ENCODE assay signal across 14 cellular contexts in the genomic region with DNA sequence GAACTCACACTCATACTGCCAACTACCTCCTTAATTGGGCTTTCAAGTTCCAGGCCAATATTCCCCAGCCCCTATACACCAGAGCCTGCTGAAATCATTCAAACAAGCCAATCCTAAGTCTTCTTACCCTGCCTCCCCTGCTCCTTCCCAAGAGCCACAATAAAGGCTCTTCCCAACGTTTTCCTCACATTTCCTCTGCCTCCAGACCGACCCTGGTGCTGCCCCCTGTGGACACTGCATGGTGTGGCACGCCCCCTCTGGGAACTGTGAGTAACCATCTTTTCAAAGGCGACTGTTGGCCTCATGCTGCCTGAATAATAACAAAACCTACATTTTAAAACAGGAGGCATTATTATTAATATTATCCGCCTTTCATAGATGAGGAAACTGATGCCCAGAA.
A peak's percentile ranks its signal among the peaks of the same experiment; 100 is the strongest.
DNase-seq lines count a peak whose midpoint lies in the region; ATAC-seq, FAIRE-seq and TF ChIP-seq lines count a peak whose summit lies in the region.
"Had no signal": no experiment of that assay in that cellular context is flagged by ENCODE, and none has a peak within 500 bp of the region (broad histone marks: within the 10 kb centered on the region; RNA-seq: fewer than 3 reads in every experiment).

No MANE protein-coding gene starts in this region.

- DNase-seq in Calu3 (peak; percentile 45), HFF-Myc (ENCODE audit: extremely low read depth, low read depth) (no peak), GM12878 (ENCODE audit: low read depth, low spot score) (no peak), lung microvascular endothelial cell (ENCODE audit: low read depth in 2 of 2) (peak; percentile 23 to 40), NCI-H1105 (lab: John Stamatoyannopoulos, UW) (no peak), retina (no peak)
- DNase-seq in activated CD4-positive, alpha-beta T cell treated with anti-CD3 and anti-CD28 coated beads, Interleukin-2, amount 50 U/mL, for 48 hours: no peak
- DNase-seq in activated naive CD4-positive, alpha-beta T cell treated with anti-CD3 and anti-CD28 coated beads for 36 hours: no peak
- DNase-seq: activated gamma-delta T cell treated with Interleukin-2 at 50 U/mL for 16 hours; NCI-H146; stimulated activated CD4-positive, alpha-beta T cell treated with anti-CD3 and anti-CD28 coated beads, Interleukin-12 subunit alpha, Interleukin-12 subunit beta, amount 100 ng/mL, for 4 hours had no signal

- H3K9me3 ChIP-seq in GM12878 (replicated peaks; ENCODE audit: control insufficient read depth, insufficient read depth, low read length): no peaks in the 10 kb centered on the region; the same call in 2 of the 3 replicates

- H2AFZ ChIP-seq in GM12878 (ENCODE audit: control insufficient read depth, low read depth, low read length): no peak overlapping the region

- no peaks in the 10 kb centered on the region for H3K4me1 Mint-ChIP-seq in Calu3 (ENCODE audit: low read depth, unreplicated experiment)
- no peaks in the 10 kb centered on the region for H3K4me1 Mint-ChIP-seq in activated naive CD4-positive, alpha-beta T cell treated with anti-CD3 and anti-CD28 coated beads for 36 hours (ENCODE audit: low read depth)
- H3K4me1 Mint-ChIP-seq: memory B cell had no signal

- peak; percentile 49 for TF ChIP-seq CTCF in Calu3 (IDR thresholded peaks at IDR 0.05; ENCODE audit: unreplicated experiment)
- peak; percentile 42 for TF ChIP-seq CTCF in HFF-Myc (IDR thresholded peaks at IDR 0.05; ENCODE audit: low read depth, low read length, missing control alignments)
- peak in 2 of 3 experiments; percentile 32 to 33; a peak in 2 of 6 replicates for TF ChIP-seq CTCF in GM12878 (IDR thresholded peaks at IDR 0.05 in 2 of 3, conservative IDR thresholded peaks at IDR 0.05 in 1 of 3; ENCODE audit: control insufficient read depth in 2 of 3, extremely low read depth in 1 of 3, insufficient read depth in 1 of 3, low read depth in 3 of 3, low read length in 3 of 3)

- no peak for TF ChIP-seq EP300 in GM12878 (IDR thresholded peaks at IDR 0.05; ENCODE audit: borderline replicate concordance in 1 of 2, control insufficient read depth in 1 of 2, low read depth in 2 of 2, low read length in 2 of 2)

- H3K4me3 Mint-ChIP-seq in Calu3 (ENCODE audit: low read depth, unreplicated experiment): no peak overlapping the region
- H3K4me3 Mint-ChIP-seq in activated naive CD4-positive, alpha-beta T cell treated with anti-CD3 and anti-CD28 coated beads for 36 hours: no peak overlapping the region
- H3K4me3 Mint-ChIP-seq: memory B cell; T-helper 2 cell treated with Interferon-gamma antibody and Interleukin-4, amounts not matched to agents 5 μg/mL and 100 μg/mL, for 36 hours had no signal

- in situ Hi-C loops in GM12878 (cut with MboI): no loop called here

- H3K4me2 ChIP-seq in GM12878 (ENCODE audit: control insufficient read depth, insufficient read depth): no peak overlapping the region

- no peak overlapping the region for H3K27ac ChIP-seq in GM12878 (ENCODE audit: control insufficient read depth, insufficient read depth)

- no peak overlapping the region for H3K9ac ChIP-seq in GM12878 (ENCODE audit: control insufficient read depth, insufficient read depth, low read length)

- RAD21 ChIA-PET in GM12878 (lab: Charles Lee; ENCODE audit: unreplicated experiment): no interaction called here

- H3K9me3 Mint-ChIP-seq in Calu3 (ENCODE audit: low read depth, unreplicated experiment): peaks cover 2% of the 10 kb centered on the region
- H3K9me3 Mint-ChIP-seq in activated naive CD4-positive, alpha-beta T cell treated with anti-CD3 and anti-CD28 coated beads for 36 hours: peaks cover 5% of the 10 kb centered on the region

- SMC1A ChIA-PET in GM12878 (lab: Charles Lee; ENCODE audit: uncharacterized antibody, unreplicated experiment): no interaction called here

- CTCF ChIA-PET in Calu3 (lab: Charles Lee) (interaction anchor here (0.9 kb wide), 1 partner anchor 51 kb away, joined by 3 read pairs; no protein-coding TSS in a partner anchor), GM12878 (lab: Yijun Ruan, JAX) (no interaction called here)
- CTCF ChIA-PET in activated naive CD4-positive, alpha-beta T cell treated with anti-CD3 and anti-CD28 coated beads for 36 hours (lab: Charles Lee): no interaction called here

- intact Hi-C loops in Calu3 (cut with micrococcal nuclease; ENCODE audit: unreplicated experiment) (no loop called here), GM12878 (cut with micrococcal nuclease; ENCODE audit: unreplicated experiment) (no loop called here)
- intact Hi-C loops in activated naive CD4-positive, alpha-beta T cell treated with anti-CD3 and anti-CD28 coated beads for 36 hours (cut with micrococcal nuclease): no loop called here

- POLR2A ChIA-PET in GM12878 (lab: Charles Lee): no interaction called here

- no peaks in the 10 kb centered on the region for H3K36me3 ChIP-seq in GM12878 (ENCODE audit: control insufficient read depth in 2 of 2, insufficient read depth in 2 of 2, low read length in 1 of 2)

- no peak for FAIRE-seq in GM12878 (lab: Jason Lieb, UNC)
- FAIRE-seq: endometrium had no signal

- BruUV-seq in Calu3 (replicated peaks; lab: Mats Ljungman, UMichigan) (no TSS peak), GM12878 (replicated peaks; lab: Mats Ljungman, UMichigan) (no TSS peak)

- no peak for TF ChIP-seq POLR2A in GM12878 (IDR thresholded peaks at IDR 0.05; ENCODE audit: low read depth, low read length)

- WGBS in GM12878 (ENCODE audit: insufficient coverage, insufficient replicate concordance, low lambda C conversion rate, missing lambda C conversion rate): 8% methylated on average over 5 of the region's 5 CpGs

- no peaks in the 10 kb centered on the region for H3K36me3 Mint-ChIP-seq in Calu3 (ENCODE audit: insufficient read depth, unreplicated experiment)
- no peaks in the 10 kb centered on the region for H3K36me3 Mint-ChIP-seq in activated naive CD4-positive, alpha-beta T cell treated with anti-CD3 and anti-CD28 coated beads for 36 hours (ENCODE audit: low read depth)
- H3K36me3 Mint-ChIP-seq: memory B cell had no signal

- H3K4me3 ChIP-seq in HFF-Myc (replicated peaks; ENCODE audit: low read depth, low read length): no peak overlapping the region
- no peak overlapping the region for H3K4me3 ChIP-seq in GM12878

- H4K20me1 ChIP-seq in GM12878 (ENCODE audit: control insufficient read depth, insufficient read depth): no peaks in the 10 kb centered on the region

- no peaks in the 10 kb centered on the region for H3K79me2 ChIP-seq in GM12878 (ENCODE audit: control insufficient read depth, insufficient read depth, low read length)

- no peak for TF ChIP-seq RAD21 in GM12878 (IDR thresholded peaks at IDR 0.05; ENCODE audit: insufficient read depth, low read depth, low read length)

- H3K27me3 Mint-ChIP-seq in Calu3 (ENCODE audit: unreplicated experiment): peaks cover 38% of the 10 kb centered on the region
- H3K27me3 Mint-ChIP-seq in activated naive CD4-positive, alpha-beta T cell treated with anti-CD3 and anti-CD28 coated beads for 36 hours (ENCODE audit: low read depth): peaks cover 3% of the 10 kb centered on the region
- H3K27me3 Mint-ChIP-seq: memory B cell had no signal

- H3K4me1 ChIP-seq in GM12878 (ENCODE audit: control insufficient read depth, insufficient read depth, low read length): no peaks in the 10 kb centered on the region

- no peaks in the 10 kb centered on the region; a peak in 1 of 4 replicates for H3K27me3 ChIP-seq in GM12878 (replicated peaks in 1 of 2; ENCODE audit: control insufficient read depth in 2 of 2, insufficient read depth in 2 of 2, low read length in 1 of 2)

- H3K27ac Mint-ChIP-seq in Calu3 (ENCODE audit: unreplicated experiment): no peak overlapping the region
- no peak overlapping the region for H3K27ac Mint-ChIP-seq in activated naive CD4-positive, alpha-beta T cell treated with anti-CD3 and anti-CD28 coated beads for 36 hours
- H3K27ac Mint-ChIP-seq: memory B cell; T-helper 2 cell treated with Interferon-gamma antibody and Interleukin-4, amounts not matched to agents 5 μg/mL and 100 μg/mL, for 36 hours had no signal

- no peak for ATAC-seq in GM12878

TF ChIP-seq in GM12878, 131 proteins besides CTCF, POLR2A, EP300 and RAD21 (continues in another document):
- TF ChIP-seq, protein P1, sequence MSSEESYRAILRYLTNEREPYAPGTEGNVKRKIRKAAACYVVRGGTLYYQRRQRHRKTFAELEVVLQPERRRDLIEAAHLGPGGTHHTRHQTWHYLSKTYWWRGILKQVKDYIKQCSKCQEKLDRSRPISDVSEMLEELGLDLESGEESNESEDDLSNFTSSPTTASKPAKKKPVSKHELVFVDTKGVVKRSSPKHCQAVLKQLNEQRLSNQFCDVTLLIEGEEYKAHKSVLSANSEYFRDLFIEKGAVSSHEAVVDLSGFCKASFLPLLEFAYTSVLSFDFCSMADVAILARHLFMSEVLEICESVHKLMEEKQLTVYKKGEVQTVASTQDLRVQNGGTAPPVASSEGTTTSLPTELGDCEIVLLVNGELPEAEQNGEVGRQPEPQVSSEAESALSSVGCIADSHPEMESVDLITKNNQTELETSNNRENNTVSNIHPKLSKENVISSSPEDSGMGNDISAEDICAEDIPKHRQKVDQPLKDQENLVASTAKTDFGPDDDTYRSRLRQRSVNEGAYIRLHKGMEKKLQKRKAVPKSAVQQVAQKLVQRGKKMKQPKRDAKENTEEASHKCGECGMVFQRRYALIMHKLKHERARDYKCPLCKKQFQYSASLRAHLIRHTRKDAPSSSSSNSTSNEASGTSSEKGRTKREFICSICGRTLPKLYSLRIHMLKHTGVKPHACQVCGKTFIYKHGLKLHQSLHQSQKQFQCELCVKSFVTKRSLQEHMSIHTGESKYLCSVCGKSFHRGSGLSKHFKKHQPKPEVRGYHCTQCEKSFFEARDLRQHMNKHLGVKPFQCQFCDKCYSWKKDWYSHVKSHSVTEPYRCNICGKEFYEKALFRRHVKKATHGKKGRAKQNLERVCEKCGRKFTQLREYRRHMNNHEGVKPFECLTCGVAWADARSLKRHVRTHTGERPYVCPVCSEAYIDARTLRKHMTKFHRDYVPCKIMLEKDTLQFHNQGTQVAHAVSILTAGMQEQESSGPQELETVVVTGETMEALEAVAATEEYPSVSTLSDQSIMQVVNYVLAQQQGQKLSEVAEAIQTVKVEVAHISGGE (CRISPR knock-in tag; IDR thresholded peaks at IDR 0.05): no peak
- TF ChIP-seq NR2C2 (IDR thresholded peaks at IDR 0.05; ENCODE audit: borderline replicate concordance, control insufficient read depth, insufficient read length, low read depth): no peak
- no peak for TF ChIP-seq HDAC2 (IDR thresholded peaks at IDR 0.05)
- TF ChIP-seq NFYA (IDR thresholded peaks at IDR 0.05; ENCODE audit: borderline replicate concordance, low read depth, low read length): no peak
- no peak for TF ChIP-seq CREB1 (IDR thresholded peaks at IDR 0.05; ENCODE audit: low read depth)
- TF ChIP-seq RCOR1 (conservative IDR thresholded peaks at IDR 0.05; ENCODE audit: low read depth, low read length): no peak
- TF ChIP-seq CHD4 (IDR thresholded peaks at IDR 0.05): no peak
- no peak for TF ChIP-seq SMC3 (IDR thresholded peaks at IDR 0.05; ENCODE audit: borderline replicate concordance, low read length)

Comparison
In these comparisons a context has a peak if more than half of its experiments do, and no peak if none do; other contexts are left out.
1. DNase-seq: peak in Calu3 (single experiment) and lung microvascular endothelial cell (2 of 2); none in HFF-Myc (single experiment), GM12878 (single experiment), NCI-H1105 (single experiment), activated CD4-positive, alpha-beta T cell treated with anti-CD3 and anti-CD28 coated beads, Interleukin-2, amount 50 U/mL, for 48 hours (0 of 2), activated naive CD4-positive, alpha-beta T cell treated with anti-CD3 and anti-CD28 coated beads for 36 hours (single experiment) and retina (single experiment).
2. Peak in every context shown above with its lines, with median percentiles within 50 percentile points of each other: CTCF ChIP-seq.